ENCODE assay signal across 11 cellular contexts in the genomic region with DNA sequence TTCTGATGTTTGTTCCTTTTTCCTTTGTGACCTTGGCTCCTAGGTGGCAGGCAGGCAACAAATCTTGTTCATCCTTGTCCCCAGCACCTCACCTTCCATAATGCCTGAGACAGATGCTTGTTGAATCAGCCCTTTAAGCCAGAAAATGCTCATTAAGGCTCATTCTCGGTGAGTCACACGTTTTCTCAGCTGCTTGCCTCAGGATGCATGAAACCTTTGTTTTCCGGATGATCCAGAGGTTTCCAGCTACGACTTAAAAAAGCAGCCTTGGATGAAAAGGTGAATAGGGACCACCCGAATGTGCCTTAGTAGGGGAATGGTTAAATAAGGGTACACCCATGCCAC. TPM values are rescaled to one million over a fixed set of nuclear protein-coding genes. Genes with fewer than 3 reads are reported as not detected.
DNase-seq lines count a peak whose midpoint lies in the region; ATAC-seq and TF ChIP-seq lines count a peak whose summit lies in the region.
"Had no signal": no experiment of that assay in that cellular context is flagged by ENCODE, and none has a peak within 500 bp of the region (broad histone marks: within the 10 kb centered on the region; RNA-seq: fewer than 3 reads in every experiment).

No MANE protein-coding gene starts in this region.

- peak overlapping the region; percentile 74 for H3K27ac ChIP-seq in angular gyrus (ENCODE audit: low read depth, low read length)
- H3K27ac ChIP-seq in gastroesophageal sphincter = no peak overlapping the region
- H3K27ac ChIP-seq: psoas muscle, SK-N-MC had no signal

- H3K4me3 ChIP-seq in gastroesophageal sphincter = no peak overlapping the region
- H3K4me3 ChIP-seq: psoas muscle, SK-N-MC, testis had no signal

- TF ChIP-seq POLR2A in gastroesophageal sphincter (IDR thresholded peaks at IDR 0.05) = no peak

- H3K27me3 ChIP-seq in gastroesophageal sphincter = no peaks in the 10 kb centered on the region
- H3K27me3 ChIP-seq: testis had no signal

- CTCF ChIA-PET in HEK293T (lab: Yijun Ruan, JAX) = no interaction called here

- ATAC-seq in GM19351 (IDR thresholded peaks at IDR 0.05; ENCODE audit: unreplicated experiment) = no peak
- no peak for ATAC-seq in gastroesophageal sphincter
- ATAC-seq: left lobe of liver, psoas muscle had no signal

- no peaks in the 10 kb centered on the region for H3K9me3 ChIP-seq in gastroesophageal sphincter
- H3K9me3 ChIP-seq: psoas muscle, testis had no signal

- H3K36me3 ChIP-seq in gastroesophageal sphincter = peaks cover 8 to 41% of the 10 kb centered on the region in 2 donors

- no peak for TF ChIP-seq EP300 in gastroesophageal sphincter (IDR thresholded peaks at IDR 0.05)

- DNase-seq in HCEC 1CT (peak; percentile 18), glomerular endothelial cell (ENCODE audit: extremely low read depth, low read depth, low spot score) (peak; percentile 36), stromal cell of bone marrow (ENCODE audit: low read depth) (peak; percentile 24), HEK293T (ENCODE audit: extremely low spot score) (no peak)
- DNase-seq: psoas muscle had no signal

- no peak for TF ChIP-seq CTCF in gastroesophageal sphincter (IDR thresholded peaks at IDR 0.05)

- 70 to 83% methylated on average over 1 to 4 of the region's 5 CpGs for WGBS in gastroesophageal sphincter (ENCODE audit: low coverage in 1 of 2), 2 donors

- POLR2A ChIA-PET in HEK293T (lab: Yijun Ruan, JAX) = no interaction called here

- H3K4me1 ChIP-seq in gastroesophageal sphincter = peaks cover 0 to 8% (median 4%) of the 10 kb centered on the region in 3 donors
- H3K4me1 ChIP-seq: psoas muscle had no signal

TF ChIP-seq in HEK293T, 16 proteins besides CTCF, POLR2A, EP300 and RAD21:
- TF ChIP-seq BHLHE40 (IDR thresholded peaks at IDR 0.05; ENCODE audit: borderline replicate concordance) (no peak), ELF4 (IDR thresholded peaks at IDR 0.05) (no peak), L3MBTL2 (conservative IDR thresholded peaks at IDR 0.05) (no peak), FOXA1 (IDR thresholded peaks at IDR 0.05) (no peak)
- TF ChIP-seq, protein P1, sequence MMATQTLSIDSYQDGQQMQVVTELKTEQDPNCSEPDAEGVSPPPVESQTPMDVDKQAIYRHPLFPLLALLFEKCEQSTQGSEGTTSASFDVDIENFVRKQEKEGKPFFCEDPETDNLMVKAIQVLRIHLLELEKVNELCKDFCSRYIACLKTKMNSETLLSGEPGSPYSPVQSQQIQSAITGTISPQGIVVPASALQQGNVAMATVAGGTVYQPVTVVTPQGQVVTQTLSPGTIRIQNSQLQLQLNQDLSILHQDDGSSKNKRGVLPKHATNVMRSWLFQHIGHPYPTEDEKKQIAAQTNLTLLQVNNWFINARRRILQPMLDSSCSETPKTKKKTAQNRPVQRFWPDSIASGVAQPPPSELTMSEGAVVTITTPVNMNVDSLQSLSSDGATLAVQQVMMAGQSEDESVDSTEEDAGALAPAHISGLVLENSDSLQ (IDR thresholded peaks at IDR 0.05) = no peak
TF ChIP-seq in HEK293T: peak in this region for 0.

RNA-seq across cellular contexts. Expression of a gene that starts 4.6 kb away (rescaled TPM):
- 97.1 and 97.8 TPM in 2 replicates for total RNA-seq in glomerular endothelial cell
- 10 to 100 TPM; 19.1 to 29.2 (median 20.1) TPM for total RNA-seq in gastroesophageal sphincter

RNA-seq across cellular contexts. Expression of a gene that starts 35.9 kb away (rescaled TPM):
- total RNA-seq in glomerular endothelial cell = 133 and 188 TPM in 2 replicates
- total RNA-seq in gastroesophageal sphincter = 10 to 100 TPM in 1 of 4 donors, 1 to 10 TPM in 3; 4.2 to 12.1 (median 7.2) TPM

RNA-seq across cellular contexts. Expression of a gene that starts 37.5 kb away (rescaled TPM):
- 101 and 102 TPM in 2 replicates for total RNA-seq in glomerular endothelial cell
- 100 to 1,000 TPM; 103 to 118 (median 116) TPM for total RNA-seq in gastroesophageal sphincter

Comparison
In these comparisons a context has a peak if more than half of its experiments do, and no peak if none do; other contexts are left out.
1. RNA of a gene that starts 35.9 kb away (total RNA-seq): 133 to 188 TPM in glomerular endothelial cell; 4.2 to 12.1 TPM in gastroesophageal sphincter; every median in the first group is over 10 times any median in the second.